In the genomic region with DNA sequence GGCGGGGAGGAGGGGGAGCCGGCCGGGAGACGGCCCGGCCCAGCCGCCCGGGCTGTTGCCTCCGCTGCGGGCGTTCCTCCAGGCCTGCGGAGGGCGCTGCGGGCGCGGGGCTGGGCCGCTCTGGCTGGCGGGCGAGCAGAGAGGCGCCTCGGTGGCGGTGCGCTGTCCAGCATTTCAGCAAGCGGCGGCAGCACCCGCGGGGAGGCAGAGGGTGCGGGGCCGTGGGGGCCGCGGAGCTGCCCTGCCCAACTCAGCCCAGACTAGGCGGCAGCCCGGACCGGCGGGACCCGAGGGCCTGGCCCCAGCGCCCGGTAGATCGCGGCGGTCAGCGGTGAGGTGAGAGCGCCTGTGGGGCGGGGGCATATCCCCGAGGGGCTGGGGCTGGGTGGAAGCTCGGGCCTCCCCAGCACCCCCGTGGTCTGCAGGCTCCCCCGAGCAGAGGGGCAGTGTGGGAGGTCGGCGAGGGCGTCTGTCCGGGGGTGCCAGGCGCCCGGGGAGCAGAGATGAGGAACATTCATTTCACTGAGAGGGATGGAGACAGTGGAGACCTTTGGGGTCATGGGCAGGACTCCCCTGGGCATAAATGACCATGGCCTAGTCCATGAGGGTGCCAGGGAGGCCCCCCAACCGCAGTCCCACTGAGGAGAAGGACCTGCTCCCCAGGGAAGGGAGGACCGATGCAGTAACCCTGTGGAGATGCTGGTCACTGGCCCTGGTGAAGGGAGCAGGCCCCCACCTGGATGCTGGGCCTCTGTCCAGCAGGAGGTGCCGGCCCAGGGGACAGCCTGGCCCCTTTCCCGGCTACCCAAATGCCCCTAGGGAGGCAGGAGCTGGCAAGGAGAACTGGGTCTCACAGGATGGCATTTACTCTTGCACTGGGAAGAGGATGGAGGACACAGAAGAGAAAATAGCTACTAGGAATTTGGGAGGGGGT, we compare ENCODE assay signal across 1 cellular context.
TF ChIP-seq lines count a peak whose summit lies in the region.

Gene SRRM3, plus strand, starts transcription at position 165 of the 934 bp plus-strand sequence. CDS start 33,171 bp downstream, outside the sequence.

TF ChIP-seq in WTC11, 78 proteins besides CTCF, POLR2A, EP300 and RAD21 (continued from another document and continues in another):
- TF ChIP-seq ATF2 (CRISPR knock-in tag; IDR thresholded peaks at IDR 0.05; ENCODE audit: borderline replicate concordance, low read depth) = 0 out of 2 replicates have a peak, but pooled peaks have one; percentile 39
- no peak for TF ChIP-seq NFATC4 (CRISPR knock-in tag; IDR thresholded peaks at IDR 0.05)
- peak; percentile 46; the same call in 1 of the 2 replicates for TF ChIP-seq NFYB (CRISPR knock-in tag; conservative IDR thresholded peaks at IDR 0.05; ENCODE audit: low read depth)
- TF ChIP-seq CBFB (CRISPR knock-in tag; IDR thresholded peaks at IDR 0.05; ENCODE audit: low read depth) = peak; percentile 94
- TF ChIP-seq RORB (CRISPR knock-in tag; IDR thresholded peaks at IDR 0.05) = no peak
- TF ChIP-seq FOXK1 (CRISPR knock-in tag; IDR thresholded peaks at IDR 0.05) = peak; percentile 97
- TF ChIP-seq ZNF138 (CRISPR knock-in tag; conservative IDR thresholded peaks at IDR 0.05) = peak; percentile 90; the same call in 1 of the 2 replicates
- peak; percentile 88; the same call in 1 of the 2 replicates for TF ChIP-seq ZBTB43 (CRISPR knock-in tag; IDR thresholded peaks at IDR 0.05)
- TF ChIP-seq AR (CRISPR knock-in tag; IDR thresholded peaks at IDR 0.05) = no peak
- TF ChIP-seq NR3C1 (CRISPR knock-in tag; conservative IDR thresholded peaks at IDR 0.05; ENCODE audit: low read depth) = peak; percentile 95; the same call in 1 of the 2 replicates
- TF ChIP-seq MXD4 (CRISPR knock-in tag; IDR thresholded peaks at IDR 0.05; ENCODE audit: borderline replicate concordance) = no peak
- peak; percentile 87; the same call in 1 of the 2 replicates for TF ChIP-seq CREB1 (CRISPR knock-in tag; IDR thresholded peaks at IDR 0.05)
- TF ChIP-seq, protein P1, sequence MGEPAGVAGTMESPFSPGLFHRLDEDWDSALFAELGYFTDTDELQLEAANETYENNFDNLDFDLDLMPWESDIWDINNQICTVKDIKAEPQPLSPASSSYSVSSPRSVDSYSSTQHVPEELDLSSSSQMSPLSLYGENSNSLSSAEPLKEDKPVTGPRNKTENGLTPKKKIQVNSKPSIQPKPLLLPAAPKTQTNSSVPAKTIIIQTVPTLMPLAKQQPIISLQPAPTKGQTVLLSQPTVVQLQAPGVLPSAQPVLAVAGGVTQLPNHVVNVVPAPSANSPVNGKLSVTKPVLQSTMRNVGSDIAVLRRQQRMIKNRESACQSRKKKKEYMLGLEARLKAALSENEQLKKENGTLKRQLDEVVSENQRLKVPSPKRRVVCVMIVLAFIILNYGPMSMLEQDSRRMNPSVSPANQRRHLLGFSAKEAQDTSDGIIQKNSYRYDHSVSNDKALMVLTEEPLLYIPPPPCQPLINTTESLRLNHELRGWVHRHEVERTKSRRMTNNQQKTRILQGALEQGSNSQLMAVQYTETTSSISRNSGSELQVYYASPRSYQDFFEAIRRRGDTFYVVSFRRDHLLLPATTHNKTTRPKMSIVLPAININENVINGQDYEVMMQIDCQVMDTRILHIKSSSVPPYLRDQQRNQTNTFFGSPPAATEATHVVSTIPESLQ (CRISPR knock-in tag; IDR thresholded peaks at IDR 0.05) = 0 out of 2 replicates have a peak, but pooled peaks have one; percentile 75
- TF ChIP-seq IRF2 (CRISPR knock-in tag; IDR thresholded peaks at IDR 0.05; ENCODE audit: borderline replicate concordance, low read depth) = peak; percentile 82; the same call in 1 of the 2 replicates
- TF ChIP-seq ATF1 (CRISPR knock-in tag; IDR thresholded peaks at IDR 0.05) = peak; percentile 84; the same call in 1 of the 2 replicates
- TF ChIP-seq ZNF512 (CRISPR knock-in tag; IDR thresholded peaks at IDR 0.05; ENCODE audit: borderline replicate concordance) = no peak
- TF ChIP-seq ZNF263 (CRISPR knock-in tag; IDR thresholded peaks at IDR 0.05; ENCODE audit: low read depth) = peak; percentile 70; the same call in 1 of the 2 replicates
- TF ChIP-seq JUN (CRISPR knock-in tag; IDR thresholded peaks at IDR 0.05) = peak; percentile 95
- TF ChIP-seq, protein P2, sequence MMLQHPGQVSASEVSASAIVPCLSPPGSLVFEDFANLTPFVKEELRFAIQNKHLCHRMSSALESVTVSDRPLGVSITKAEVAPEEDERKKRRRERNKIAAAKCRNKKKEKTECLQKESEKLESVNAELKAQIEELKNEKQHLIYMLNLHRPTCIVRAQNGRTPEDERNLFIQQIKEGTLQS (CRISPR knock-in tag; conservative IDR thresholded peaks at IDR 0.05) = no peak
- TF ChIP-seq, protein P3, sequence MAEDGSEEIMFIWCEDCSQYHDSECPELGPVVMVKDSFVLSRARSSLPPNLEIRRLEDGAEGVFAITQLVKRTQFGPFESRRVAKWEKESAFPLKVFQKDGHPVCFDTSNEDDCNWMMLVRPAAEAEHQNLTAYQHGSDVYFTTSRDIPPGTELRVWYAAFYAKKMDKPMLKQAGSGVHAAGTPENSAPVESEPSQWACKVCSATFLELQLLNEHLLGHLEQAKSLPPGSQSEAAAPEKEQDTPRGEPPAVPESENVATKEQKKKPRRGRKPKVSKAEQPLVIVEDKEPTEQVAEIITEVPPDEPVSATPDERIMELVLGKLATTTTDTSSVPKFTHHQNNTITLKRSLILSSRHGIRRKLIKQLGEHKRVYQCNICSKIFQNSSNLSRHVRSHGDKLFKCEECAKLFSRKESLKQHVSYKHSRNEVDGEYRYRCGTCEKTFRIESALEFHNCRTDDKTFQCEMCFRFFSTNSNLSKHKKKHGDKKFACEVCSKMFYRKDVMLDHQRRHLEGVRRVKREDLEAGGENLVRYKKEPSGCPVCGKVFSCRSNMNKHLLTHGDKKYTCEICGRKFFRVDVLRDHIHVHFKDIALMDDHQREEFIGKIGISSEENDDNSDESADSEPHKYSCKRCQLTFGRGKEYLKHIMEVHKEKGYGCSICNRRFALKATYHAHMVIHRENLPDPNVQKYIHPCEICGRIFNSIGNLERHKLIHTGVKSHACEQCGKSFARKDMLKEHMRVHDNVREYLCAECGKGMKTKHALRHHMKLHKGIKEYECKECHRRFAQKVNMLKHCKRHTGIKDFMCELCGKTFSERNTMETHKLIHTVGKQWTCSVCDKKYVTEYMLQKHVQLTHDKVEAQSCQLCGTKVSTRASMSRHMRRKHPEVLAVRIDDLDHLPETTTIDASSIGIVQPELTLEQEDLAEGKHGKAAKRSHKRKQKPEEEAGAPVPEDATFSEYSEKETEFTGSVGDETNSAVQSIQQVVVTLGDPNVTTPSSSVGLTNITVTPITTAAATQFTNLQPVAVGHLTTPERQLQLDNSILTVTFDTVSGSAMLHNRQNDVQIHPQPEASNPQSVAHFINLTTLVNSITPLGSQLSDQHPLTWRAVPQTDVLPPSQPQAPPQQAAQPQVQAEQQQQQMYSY (CRISPR knock-in tag; IDR thresholded peaks at IDR 0.05) = peak; percentile 57; the same call in 1 of the 2 replicates
- TF ChIP-seq SMAD4 (CRISPR knock-in tag; IDR thresholded peaks at IDR 0.05) = peak; percentile 85
- TF ChIP-seq, protein P4, sequence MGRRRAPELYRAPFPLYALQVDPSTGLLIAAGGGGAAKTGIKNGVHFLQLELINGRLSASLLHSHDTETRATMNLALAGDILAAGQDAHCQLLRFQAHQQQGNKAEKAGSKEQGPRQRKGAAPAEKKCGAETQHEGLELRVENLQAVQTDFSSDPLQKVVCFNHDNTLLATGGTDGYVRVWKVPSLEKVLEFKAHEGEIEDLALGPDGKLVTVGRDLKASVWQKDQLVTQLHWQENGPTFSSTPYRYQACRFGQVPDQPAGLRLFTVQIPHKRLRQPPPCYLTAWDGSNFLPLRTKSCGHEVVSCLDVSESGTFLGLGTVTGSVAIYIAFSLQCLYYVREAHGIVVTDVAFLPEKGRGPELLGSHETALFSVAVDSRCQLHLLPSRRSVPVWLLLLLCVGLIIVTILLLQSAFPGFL (CRISPR knock-in tag; IDR thresholded peaks at IDR 0.05; ENCODE audit: borderline replicate concordance) = peak; percentile 91; the same call in 1 of the 2 replicates
- peak; percentile 34; the same call in 1 of the 2 replicates for TF ChIP-seq ZNF121 (CRISPR knock-in tag; IDR thresholded peaks at IDR 0.05)
- peak; percentile 94 for TF ChIP-seq ZBTB21 (CRISPR knock-in tag; IDR thresholded peaks at IDR 0.05; ENCODE audit: borderline replicate concordance)
- TF ChIP-seq, protein P5, sequence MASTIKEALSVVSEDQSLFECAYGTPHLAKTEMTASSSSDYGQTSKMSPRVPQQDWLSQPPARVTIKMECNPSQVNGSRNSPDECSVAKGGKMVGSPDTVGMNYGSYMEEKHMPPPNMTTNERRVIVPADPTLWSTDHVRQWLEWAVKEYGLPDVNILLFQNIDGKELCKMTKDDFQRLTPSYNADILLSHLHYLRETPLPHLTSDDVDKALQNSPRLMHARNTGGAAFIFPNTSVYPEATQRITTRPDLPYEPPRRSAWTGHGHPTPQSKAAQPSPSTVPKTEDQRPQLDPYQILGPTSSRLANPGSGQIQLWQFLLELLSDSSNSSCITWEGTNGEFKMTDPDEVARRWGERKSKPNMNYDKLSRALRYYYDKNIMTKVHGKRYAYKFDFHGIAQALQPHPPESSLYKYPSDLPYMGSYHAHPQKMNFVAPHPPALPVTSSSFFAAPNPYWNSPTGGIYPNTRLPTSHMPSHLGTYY (CRISPR knock-in tag; IDR thresholded peaks at IDR 0.05) = no peak; the same call in 1 of the 2 replicates
- peak; percentile 91 for TF ChIP-seq IRF1 (CRISPR knock-in tag; IDR thresholded peaks at IDR 0.05)
- TF ChIP-seq OVOL2 (CRISPR knock-in tag; IDR thresholded peaks at IDR 0.05; ENCODE audit: borderline replicate concordance) = no peak
- TF ChIP-seq ELF4 (CRISPR knock-in tag; IDR thresholded peaks at IDR 0.05; ENCODE audit: low read depth) = peak; percentile 96; the same call in 1 of the 2 replicates
- TF ChIP-seq USF1 (CRISPR knock-in tag; IDR thresholded peaks at IDR 0.05) = peak; percentile 67; the same call in 1 of the 2 replicates
- TF ChIP-seq ZNF232 (CRISPR knock-in tag; IDR thresholded peaks at IDR 0.05) = peak; percentile 98
- TF ChIP-seq TEAD4 (CRISPR knock-in tag; IDR thresholded peaks at IDR 0.05) = peak; percentile 92; the same call in 1 of the 2 replicates
